Comparison of ENCODE assay signal across 8 cellular contexts in the genomic region with DNA sequence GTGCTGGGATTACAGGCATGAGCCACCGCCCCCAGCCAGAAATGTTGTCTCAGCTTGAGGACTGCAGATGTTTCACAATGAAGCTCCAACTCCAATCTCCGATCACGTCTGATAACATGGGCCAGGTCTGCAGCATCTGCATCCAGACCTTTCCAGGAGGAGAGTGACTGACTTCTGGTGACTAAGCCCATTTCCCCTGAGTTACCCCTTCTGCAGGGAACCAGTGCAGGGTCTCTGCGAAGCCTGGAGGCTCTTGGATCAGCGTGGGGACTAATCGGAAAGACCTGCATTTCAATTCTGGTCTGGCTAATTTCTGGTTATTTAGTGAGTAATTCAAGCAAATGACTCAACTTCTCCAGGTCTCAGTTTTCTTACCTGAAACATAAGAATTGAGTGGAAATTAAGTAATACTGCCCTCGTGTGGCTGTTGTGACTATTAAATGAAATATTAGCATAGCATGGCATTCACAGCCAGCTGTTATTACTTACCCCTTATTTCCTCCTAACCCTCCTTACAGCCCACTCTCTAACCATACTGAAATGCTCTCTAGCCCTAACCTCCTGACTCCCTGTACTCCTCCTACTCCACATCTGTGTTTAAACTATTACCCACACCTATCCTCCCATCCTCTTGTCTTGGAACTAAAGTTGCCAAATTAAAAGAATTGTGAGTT. TPM values are rescaled to one million over a fixed set of nuclear protein-coding genes. Genes with fewer than 3 reads are reported as not detected.
DNase-seq lines count a peak whose midpoint lies in the region; ATAC-seq and TF ChIP-seq lines count a peak whose summit lies in the region.

No MANE protein-coding gene starts in this region.

- TF ChIP-seq CTCF in H9 (conservative IDR thresholded peaks at IDR 0.05) (peak; percentile 68), endothelial cell (IDR thresholded peaks at IDR 0.05; ENCODE audit: unreplicated experiment) (peak; percentile 56), upper lobe of left lung (IDR thresholded peaks at IDR 0.05) (peak; percentile 44 to 64 (median 54)), WERI-Rb-1 (IDR thresholded peaks at IDR 0.05; ENCODE audit: low read depth, low read length) (no peak)

- H3K56ac ChIP-seq in H9 (ENCODE audit: insufficient read length, low read depth, low read length) = no peak overlapping the region

- no peak overlapping the region for H3T11ph ChIP-seq in H9 (ENCODE audit: low read length)

- H3K36me3 ChIP-seq in upper lobe of left lung (peaks cover 0 to 11% (median 0%) of the 10 kb centered on the region in 4 donors), WERI-Rb-1 (peaks cover 8% of the 10 kb centered on the region)

- WGBS in H9 (ENCODE audit: extremely low coverage, insufficient read length, low lambda C conversion rate) = no CpG with 5 or more reads among the region's 7 CpGs
- 60 to 68% methylated on average over 7 of the region's 7 CpGs for WGBS in upper lobe of left lung, 2 donors

- no peaks in the 10 kb centered on the region; the same call in 1 of the 2 replicates for H3K4me1 ChIP-seq in H9 (ENCODE audit: insufficient read depth, low read length)
- H3K4me1 ChIP-seq in upper lobe of left lung = peaks cover 29 to 49% (median 33%) of the 10 kb centered on the region in 4 donors

- H4K20me1 ChIP-seq in H9 (ENCODE audit: control insufficient read depth, insufficient read depth, insufficient read length) = no peaks in the 10 kb centered on the region

- H2BK120ac ChIP-seq in H9 (ENCODE audit: low read depth, low read length, poor library complexity, severe bottlenecking) = no peak overlapping the region

- H3K18ac ChIP-seq in H9 (ENCODE audit: insufficient read length, low read depth, low read length) = no peak overlapping the region

- TF ChIP-seq POLR2A in upper lobe of left lung (IDR thresholded peaks at IDR 0.05) = no peak

- H3K27ac Mint-ChIP-seq in H9 (no peak overlapping the region), endothelial cell (ENCODE audit: unreplicated experiment) (peak overlapping the region; percentile 27)
- H3K27ac Mint-ChIP-seq in naive thymus-derived CD8-positive, alpha-beta T cell = peak overlapping the region; percentile 80 to 95 (median 90)

- no peak overlapping the region for H3K14ac ChIP-seq in H9 (ENCODE audit: insufficient read depth, low read length)

- POLR2A ChIA-PET in naive thymus-derived CD8-positive, alpha-beta T cell (lab: Charles Lee) = interaction anchor here (0.7 to 6.3 kb wide), 8 partner anchors 10 to 323 kb away, joined by 3 to 76 read pairs (median 8); a partner anchor contains a TSS

- H3K79me2 ChIP-seq in H9 (ENCODE audit: insufficient read depth, low read length) = no peaks in the 10 kb centered on the region

- no peaks in the 10 kb centered on the region for H3K27me3 ChIP-seq in H9 (ENCODE audit: insufficient read depth, low read length)
- no peaks in the 10 kb centered on the region for H3K27me3 ChIP-seq in upper lobe of left lung
- H3K27me3 ChIP-seq in WERI-Rb-1 (ENCODE audit: insufficient read depth, low read depth, severe bottlenecking) = no peaks in the 10 kb centered on the region

- peaks cover 0 to 7% (median 7%) of the 10 kb centered on the region in 3 experiments; a peak in 5 of 7 replicates for H3K36me3 Mint-ChIP-seq in H9 (ENCODE audit: insufficient read depth in 1 of 3, low read depth in 3 of 3)
- no peaks in the 10 kb centered on the region for H3K36me3 Mint-ChIP-seq in endothelial cell (ENCODE audit: low read depth, unreplicated experiment)
- H3K36me3 Mint-ChIP-seq in naive thymus-derived CD8-positive, alpha-beta T cell = no peaks in the 10 kb centered on the region

- H3K9ac ChIP-seq in H9 (ENCODE audit: extremely low read depth, insufficient read length, low read length) = no peak overlapping the region

- no peak overlapping the region for H3K4ac ChIP-seq in H9 (ENCODE audit: low read depth, low read length)

- no peak overlapping the region for H2BK20ac ChIP-seq in H9 (ENCODE audit: low read depth, low read length, poor library complexity, severe bottlenecking)

- no peak overlapping the region for H3K23ac ChIP-seq in H9 (ENCODE audit: insufficient read length, low read depth, low read length)

- H2AK5ac ChIP-seq in H9 (ENCODE audit: insufficient read length, low read length) = no peak overlapping the region

- DNase-seq in DMS53 (lab: John Stamatoyannopoulos, UW) (peak; percentile 87), H9 (no peak), NCI-H446 treated with DMSO at 0.1 percent for 48 hours (lab: John Stamatoyannopoulos, UW) (peak; percentile 24), endothelial cell (ENCODE audit: low spot score) (no peak), upper lobe of left lung (no peak), WERI-Rb-1 (no peak)
- DNase-seq in activated CD4-positive, alpha-beta T cell treated with anti-CD3 and anti-CD28 coated beads, Interleukin-2, amount 50 U/mL, for 48 hours = peak; percentile 60 to 73
- DNase-seq in naive thymus-derived CD8-positive, alpha-beta T cell = peak in 7 of 10 donors; percentile 26 to 66 (median 46)

- no peak overlapping the region for H4K91ac ChIP-seq in H9 (ENCODE audit: insufficient read length, low read depth, low read length)

- TF ChIP-seq EP300 in upper lobe of left lung (IDR thresholded peaks at IDR 0.05) = no peak

- H4K8ac ChIP-seq in H9 (replicated peaks; ENCODE audit: insufficient read length, low read depth, low read length) = no peak overlapping the region

- no peak overlapping the region for H2BK15ac ChIP-seq in H9 (ENCODE audit: low read depth, low read length)

- H3K79me1 ChIP-seq in H9 (ENCODE audit: insufficient read depth, low read depth, low read length, poor library complexity, severe bottlenecking) = no peaks in the 10 kb centered on the region

- peaks cover 8% of the 10 kb centered on the region for H3K23me2 ChIP-seq in H9 (ENCODE audit: insufficient read length, low read depth, low read length, poor library complexity, severe bottlenecking)

- H3K27me3 Mint-ChIP-seq in H9 (ENCODE audit: low read depth) (no peaks in the 10 kb centered on the region), endothelial cell (ENCODE audit: unreplicated experiment) (no peaks in the 10 kb centered on the region)
- peaks cover 0 to 5% (median 0%) of the 10 kb centered on the region in 5 donors for H3K27me3 Mint-ChIP-seq in naive thymus-derived CD8-positive, alpha-beta T cell

- H3K4me3 Mint-ChIP-seq in H9 = no peak overlapping the region
- no peak overlapping the region for H3K4me3 Mint-ChIP-seq in endothelial cell (ENCODE audit: unreplicated experiment)
- peak overlapping the region; percentile 55 to 83 (median 64) for H3K4me3 Mint-ChIP-seq in naive thymus-derived CD8-positive, alpha-beta T cell

- H3K27ac ChIP-seq in H9 (ENCODE audit: insufficient read length, low read depth, low read length) (no peak overlapping the region), upper lobe of left lung (peak overlapping the region; percentile 39 to 79 (median 64)), WERI-Rb-1 (no peak overlapping the region)

- H2BK5ac ChIP-seq in H9 (ENCODE audit: insufficient read length, low read length) = no peak overlapping the region

- H3K9me3 ChIP-seq in H9 (ENCODE audit: control insufficient read depth, low read depth, low read length) = no peaks in the 10 kb centered on the region
- H3K9me3 ChIP-seq in upper lobe of left lung = no peaks in the 10 kb centered on the region
- peaks cover 3% of the 10 kb centered on the region for H3K9me3 ChIP-seq in WERI-Rb-1 (ENCODE audit: severe bottlenecking)

- peak overlapping the region; percentile 73 for H2AFZ ChIP-seq in H9 (ENCODE audit: low read length)

- no peak overlapping the region for H4K5ac ChIP-seq in H9 (ENCODE audit: insufficient read length, low read depth, low read length)

- H3K4me2 ChIP-seq in H9 (ENCODE audit: insufficient read depth, insufficient read length, low read length) = no peak overlapping the region

- H3K4me3 ChIP-seq in upper lobe of left lung (no peak overlapping the region), WERI-Rb-1 (ENCODE audit: low read depth, low read length) (no peak overlapping the region)

- H3K9me3 Mint-ChIP-seq in H9 (peaks cover 1 to 6% of the 10 kb centered on the region in 2 experiments; a peak in 3 of 5 replicates), endothelial cell (ENCODE audit: unreplicated experiment) (no peaks in the 10 kb centered on the region)
- H3K9me3 Mint-ChIP-seq in naive thymus-derived CD8-positive, alpha-beta T cell = no peaks in the 10 kb centered on the region

- no peak overlapping the region for H2BK12ac ChIP-seq in H9 (ENCODE audit: insufficient read length, low read depth, low read length)

- peaks cover 8 to 11% of the 10 kb centered on the region in 2 experiments for H3K4me1 Mint-ChIP-seq in H9
- peaks cover 16% of the 10 kb centered on the region for H3K4me1 Mint-ChIP-seq in endothelial cell (ENCODE audit: unreplicated experiment)
- peaks cover 28 to 71% (median 68%) of the 10 kb centered on the region in 4 donors for H3K4me1 Mint-ChIP-seq in naive thymus-derived CD8-positive, alpha-beta T cell

- peak; percentile 21 to 34 for ATAC-seq in naive thymus-derived CD8-positive, alpha-beta T cell
- ATAC-seq in upper lobe of left lung (ENCODE audit: low FRiP score in 2 of 2) = peak; percentile 51 to 67

RNA-seq across cellular contexts. Expression of a gene that starts 2.2 kb away (rescaled TPM):
- 66.8 and 68.4 TPM in 2 replicates for total RNA-seq in H9 (2021)
- total RNA-seq in endothelial cell (ENCODE audit: unreplicated experiment) = 59.5 TPM
- 10 to 100 TPM; 27.3 to 29.4 TPM for total RNA-seq in naive thymus-derived CD8-positive, alpha-beta T cell
- polyA plus RNA-seq in naive thymus-derived CD8-positive, alpha-beta T cell = 10 to 100 TPM; 40.9 to 51.0 (median 43.9) TPM
- total RNA-seq in upper lobe of left lung = 10 to 100 TPM; 21.6 to 37.5 (median 31.7) TPM

RNA-seq across cellular contexts. Expression of a gene that starts 46.1 kb away (rescaled TPM):
- total RNA-seq in H9 (2021) = 19.5 and 20.1 TPM in 2 replicates
- 51.6 TPM for total RNA-seq in endothelial cell (ENCODE audit: unreplicated experiment)
- total RNA-seq in naive thymus-derived CD8-positive, alpha-beta T cell = 10 to 100 TPM; 31.3 to 31.6 TPM
- 10 to 100 TPM; 27.4 to 40.1 (median 30.1) TPM for polyA plus RNA-seq in naive thymus-derived CD8-positive, alpha-beta T cell
- total RNA-seq in upper lobe of left lung = 10 to 100 TPM; 20.3 to 54.6 (median 44.3) TPM

RNA-seq across cellular contexts. Expression of a gene that starts 57.0 kb away (rescaled TPM):
- total RNA-seq in H9 (2021) = not detected in 2 replicates
- 64.0 TPM for total RNA-seq in endothelial cell (ENCODE audit: unreplicated experiment)
- not detected for total RNA-seq in naive thymus-derived CD8-positive, alpha-beta T cell
- under 1 TPM; 0.07 to 0.21 (median 0.07) TPM for polyA plus RNA-seq in naive thymus-derived CD8-positive, alpha-beta T cell
- total RNA-seq in upper lobe of left lung = 10 to 100 TPM in 3 of 6 donors, 1 to 10 TPM in 3; 2.1 to 26.0 (median 10.7) TPM

Comparison
In these comparisons a context has a peak if more than half of its experiments do, and no peak if none do; other contexts are left out.
1. DNase-seq: peak in DMS53 (single experiment), NCI-H446 treated with DMSO at 0.1 percent for 48 hours (single experiment), activated CD4-positive, alpha-beta T cell treated with anti-CD3 and anti-CD28 coated beads, Interleukin-2, amount 50 U/mL, for 48 hours (2 of 2) and naive thymus-derived CD8-positive, alpha-beta T cell (7 of 10); none in H9 (single experiment), endothelial cell (single experiment), upper lobe of left lung (0 of 2) and WERI-Rb-1 (single experiment).
2. H3K27ac ChIP-seq: peak in upper lobe of left lung (4 of 4); none in H9 (single experiment) and WERI-Rb-1 (single experiment).
3. H3K27ac Mint-ChIP-seq: peak in endothelial cell (single experiment) and naive thymus-derived CD8-positive, alpha-beta T cell (10 of 10); none in H9 (0 of 3).
4. H3K4me3 Mint-ChIP-seq: peak in naive thymus-derived CD8-positive, alpha-beta T cell (10 of 10); none in H9 (0 of 2) and endothelial cell (single experiment).